1 cellular context compared by ENCODE assay signal in genomic region chrX:152895121-152895520, GRCh38.
TF ChIP-seq lines count a peak whose summit lies in the region.

No MANE protein-coding gene starts in this region.

TF ChIP-seq in HCT116, 20 proteins besides CTCF, POLR2A, EP300 and RAD21 (continued from another document):
- TF ChIP-seq POLR2AphosphoS5 (IDR thresholded peaks at IDR 0.05; ENCODE audit: low read depth, low read length) (no peak), SIN3A (IDR thresholded peaks at IDR 0.05; ENCODE audit: low read depth) (no peak), SP1 (IDR thresholded peaks at IDR 0.05; ENCODE audit: low read depth) (no peak), ZNF274 (IDR thresholded peaks at IDR 0.05; ENCODE audit: low read depth, low read length) (no peak), EZH2phosphoT487 (IDR thresholded peaks at IDR 0.05; ENCODE audit: borderline replicate concordance) (no peak)
